11 cellular contexts compared by ENCODE assay signal in the genomic region with DNA sequence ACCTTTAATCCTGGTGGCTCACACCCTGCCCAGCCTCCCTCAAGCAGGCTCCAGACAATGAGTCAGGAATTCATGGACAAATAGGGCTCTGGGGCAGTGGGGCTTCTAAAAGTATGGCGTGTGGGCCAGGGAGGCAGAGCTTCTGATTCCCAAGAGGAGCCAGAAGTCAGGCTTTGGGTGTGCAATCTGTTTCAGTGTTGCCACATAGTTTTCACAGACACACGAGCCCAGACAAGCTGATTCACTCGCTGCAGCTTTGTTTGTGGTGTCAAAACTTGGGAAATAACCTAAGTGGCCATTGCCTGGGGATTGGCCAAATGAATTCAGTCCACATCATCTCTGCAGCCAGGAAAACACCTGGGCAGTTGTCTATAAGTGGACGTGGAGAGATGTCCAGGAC. TPM values are rescaled to one million over a fixed set of nuclear protein-coding genes. Genes with fewer than 3 reads are reported as not detected.
DNase-seq lines count a peak whose midpoint lies in the region; ATAC-seq and TF ChIP-seq lines count a peak whose summit lies in the region.
"Had no signal": no experiment of that assay in that cellular context is flagged by ENCODE, and none has a peak within 500 bp of the region (broad histone marks: within the 10 kb centered on the region; RNA-seq: fewer than 3 reads in every experiment).

No MANE protein-coding gene starts in this region.

- no peak for TF ChIP-seq CTCF in brain microvascular endothelial cell (IDR thresholded peaks at IDR 0.05; ENCODE audit: low read depth, low read length, missing control alignments)
- TF ChIP-seq CTCF in liver (IDR thresholded peaks at IDR 0.05; ENCODE audit: low read depth, low read length, missing input control), result no peak
- no peak for TF ChIP-seq CTCF in vagina (IDR thresholded peaks at IDR 0.05)

- peaks cover 8 to 29% (median 13%) of the 10 kb centered on the region in 4 donors for H3K4me1 ChIP-seq in liver (ENCODE audit: control insufficient read depth in 4 of 4, insufficient read depth in 4 of 4, low read length in 3 of 4)
- H3K4me1 ChIP-seq in vagina, result peaks cover 88% of the 10 kb centered on the region

- H3K27me3 ChIP-seq in brain microvascular endothelial cell (replicated peaks) (no peaks in the 10 kb centered on the region), liver (ENCODE audit: control insufficient read depth in 4 of 4, insufficient read depth in 4 of 4, low read length in 3 of 4) (no peaks in the 10 kb centered on the region), vagina (no peaks in the 10 kb centered on the region)

- intact Hi-C loops in Right ventricle myocardium inferior (cut with DNase I) (no loop called here), cardiac septum (cut with DNase I) (no loop called here), vagina (cut with DNase I) (no loop called here)

- DNase-seq in Right ventricle myocardium inferior (ENCODE audit: missing footprints) (no peak), cardiac septum (ENCODE audit: low spot score) (no peak), brain microvascular endothelial cell (peak; percentile 98), vagina (ENCODE audit: extremely low spot score in 2 of 2) (peak in 1 of 2 donors; percentile 95)
- DNase-seq in activated effector memory CD4-positive, alpha-beta T cell treated with Interleukin-2 at 50 U/mL for 16 hours, result no peak
- no peak for DNase-seq in effector CD4-positive, alpha-beta T cell
- no peak for DNase-seq in stimulated activated naive CD4-positive, alpha-beta T cell (lab: John Stamatoyannopoulos, UW)
- DNase-seq: COR-L47; H9; stimulated activated naive CD8-positive, alpha-beta T cell treated with anti-CD3 and anti-CD28 coated beads, Interleukin-15, Interleukin-2, amounts not matched to agents 100 U/mL and 50 U/mL, for 24 hours had no signal

- 27% methylated on average over 4 of the region's 4 CpGs for WGBS in liver

- in situ Hi-C loops in brain microvascular endothelial cell (cut with HindIII; ENCODE audit: low pct_ligation_motif_present, low sequenced_read_pairs), result no loop called here

- H3K4me3 ChIP-seq in brain microvascular endothelial cell (ENCODE audit: low read depth, low read length) (no peak overlapping the region), liver (ENCODE audit: low read depth in 1 of 3, low read length in 3 of 3) (no peak overlapping the region), vagina (no peak overlapping the region)

- H3K36me3 ChIP-seq in brain microvascular endothelial cell (replicated peaks) (peaks cover 47% of the 10 kb centered on the region), liver (ENCODE audit: control insufficient read depth in 4 of 4, insufficient read depth in 3 of 4, low read depth in 1 of 4, low read length in 3 of 4) (peaks cover 4 to 9% (median 7%) of the 10 kb centered on the region in 4 donors), vagina (peaks cover 0 to 22% of the 10 kb centered on the region in 2 donors)

- TF ChIP-seq RAD21 in liver (IDR thresholded peaks at IDR 0.05), result peak; percentile 25 to 49

- H3K27ac ChIP-seq in brain microvascular endothelial cell, result peak overlapping the region; percentile 98
- H3K27ac ChIP-seq in liver (ENCODE audit: low read depth in 1 of 2, low read length in 2 of 2), result peak overlapping the region; percentile 48 to 68
- peak overlapping the region; percentile 88 for H3K27ac ChIP-seq in vagina

- no peak overlapping the region for H3K9ac ChIP-seq in liver (ENCODE audit: low read depth in 1 of 2, low read length in 2 of 2)

- TF ChIP-seq POLR2A in vagina (IDR thresholded peaks at IDR 0.05), result no peak

- H3K9me3 ChIP-seq in liver (ENCODE audit: control insufficient read depth in 4 of 4, low read length in 3 of 4) (no peaks in the 10 kb centered on the region), vagina (no peaks in the 10 kb centered on the region)

- ATAC-seq in Right ventricle myocardium inferior, result peak; percentile 69
- ATAC-seq: stimulated activated naive CD8-positive, alpha-beta T cell treated with anti-CD3 and anti-CD28 coated beads, Interleukin-15, Interleukin-2, amounts not matched to agents 100 U/mL and 50 U/mL, for 24 hours had no signal

TF ChIP-seq in liver, 16 proteins besides CTCF, POLR2A, EP300 and RAD21:
- peak; percentile 14 for TF ChIP-seq NR2F2 (IDR thresholded peaks at IDR 0.05)
- peak in 1 of 2 donors; percentile 86 for TF ChIP-seq JUND (IDR thresholded peaks at IDR 0.05)
- peak; percentile 47 to 78 for TF ChIP-seq HNF4A (conservative IDR thresholded peaks at IDR 0.05)
- peak in 1 of 2 donors; percentile 43 for TF ChIP-seq GABPA (IDR thresholded peaks at IDR 0.05 in 1 of 2, conservative IDR thresholded peaks at IDR 0.05 in 1 of 2)
- TF ChIP-seq REST (IDR thresholded peaks at IDR 0.05), result peak; percentile 52
- TF ChIP-seq, protein P1, sequence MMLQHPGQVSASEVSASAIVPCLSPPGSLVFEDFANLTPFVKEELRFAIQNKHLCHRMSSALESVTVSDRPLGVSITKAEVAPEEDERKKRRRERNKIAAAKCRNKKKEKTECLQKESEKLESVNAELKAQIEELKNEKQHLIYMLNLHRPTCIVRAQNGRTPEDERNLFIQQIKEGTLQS (IDR thresholded peaks at IDR 0.05), result peak; percentile 21
- TF ChIP-seq TAF1 (conservative IDR thresholded peaks at IDR 0.05), result no peak
- peak; percentile 55 for TF ChIP-seq FOXA2 (IDR thresholded peaks at IDR 0.05)
- TF ChIP-seq MAX (IDR thresholded peaks at IDR 0.05), result peak; percentile 82
- peak in 1 of 2 donors; percentile 34 for TF ChIP-seq EGR1 (IDR thresholded peaks at IDR 0.05; ENCODE audit: low read depth in 2 of 2)
- peak; percentile 92 for TF ChIP-seq YY1 (IDR thresholded peaks at IDR 0.05)
- TF ChIP-seq, protein P2, sequence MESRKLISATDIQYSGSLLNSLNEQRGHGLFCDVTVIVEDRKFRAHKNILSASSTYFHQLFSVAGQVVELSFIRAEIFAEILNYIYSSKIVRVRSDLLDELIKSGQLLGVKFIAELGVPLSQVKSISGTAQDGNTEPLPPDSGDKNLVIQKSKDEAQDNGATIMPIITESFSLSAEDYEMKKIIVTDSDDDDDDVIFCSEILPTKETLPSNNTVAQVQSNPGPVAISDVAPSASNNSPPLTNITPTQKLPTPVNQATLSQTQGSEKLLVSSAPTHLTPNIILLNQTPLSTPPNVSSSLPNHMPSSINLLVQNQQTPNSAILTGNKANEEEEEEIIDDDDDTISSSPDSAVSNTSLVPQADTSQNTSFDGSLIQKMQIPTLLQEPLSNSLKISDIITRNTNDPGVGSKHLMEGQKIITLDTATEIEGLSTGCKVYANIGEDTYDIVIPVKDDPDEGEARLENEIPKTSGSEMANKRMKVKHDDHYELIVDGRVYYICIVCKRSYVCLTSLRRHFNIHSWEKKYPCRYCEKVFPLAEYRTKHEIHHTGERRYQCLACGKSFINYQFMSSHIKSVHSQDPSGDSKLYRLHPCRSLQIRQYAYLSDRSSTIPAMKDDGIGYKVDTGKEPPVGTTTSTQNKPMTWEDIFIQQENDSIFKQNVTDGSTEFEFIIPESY (IDR thresholded peaks at IDR 0.05), result no peak
- TF ChIP-seq HNF4G (IDR thresholded peaks at IDR 0.05), result no peak
- peak; percentile 63 for TF ChIP-seq SP1 (IDR thresholded peaks at IDR 0.05)
- TF ChIP-seq RXRA (IDR thresholded peaks at IDR 0.05), result peak; percentile 43 to 90
- peak; percentile 36 for TF ChIP-seq FOXA1 (IDR thresholded peaks at IDR 0.05)

RNA-seq across cellular contexts. Expression of gene PEDS1, which starts 9.2 kb away (rescaled TPM):
- 31.2 TPM for total RNA-seq in Right ventricle myocardium inferior
- total RNA-seq in cardiac septum, result 15.2 TPM
- total RNA-seq in liver, result 1 to 10 TPM; 4.8 to 6.5 TPM
- polyA plus RNA-seq in liver, result 10 to 100 TPM; 10.7 to 19.3 TPM
- 25.5 TPM for total RNA-seq in vagina

RNA-seq across cellular contexts. Expression of gene UBE2V1, which starts 31.4 kb away (rescaled TPM):
- total RNA-seq in Right ventricle myocardium inferior (74.3 TPM), cardiac septum (70.3 TPM), liver (10 to 100 TPM; 27.9 to 29.7 TPM), vagina (74.2 TPM)
- polyA plus RNA-seq in liver, result 10 to 100 TPM; 38.8 to 53.0 TPM

RNA-seq across cellular contexts. Expression of gene CEBPB, which starts 46.3 kb away (rescaled TPM):
- total RNA-seq in Right ventricle myocardium inferior (62.4 TPM), cardiac septum (33.2 TPM), liver (10 to 100 TPM; 21.3 to 61.8 TPM), vagina (264 TPM)
- 10 to 100 TPM; 19.7 to 37.0 TPM for polyA plus RNA-seq in liver
